13 cellular contexts compared by ENCODE assay signal in genomic region chr7:16978358-16979244, GRCh38.
DNase-seq lines count a peak whose midpoint lies in the region; ATAC-seq and TF ChIP-seq lines count a peak whose summit lies in the region.
"Had no signal": no experiment of that assay in that cellular context is flagged by ENCODE, and none has a peak within 500 bp of the region (broad histone marks: within the 10 kb centered on the region; RNA-seq: fewer than 3 reads in every experiment).

No MANE protein-coding gene starts in this region.

- TF ChIP-seq EP300 in transverse colon (IDR thresholded peaks at IDR 0.05; ENCODE audit: low read depth) (no peak), gastroesophageal sphincter (IDR thresholded peaks at IDR 0.05) (no peak)

- no TSS peak for BruUV-seq in MCF 10A (replicated peaks; lab: Mats Ljungman, UMichigan)

- no peak overlapping the region for H3K4me3 Mint-ChIP-seq in MCF 10A (ENCODE audit: unreplicated experiment)

- H3K27me3 ChIP-seq in breast epithelium (no peaks in the 10 kb centered on the region), vagina (no peaks in the 10 kb centered on the region), transverse colon (no peaks in the 10 kb centered on the region), gastroesophageal sphincter (no peaks in the 10 kb centered on the region)

- peak; percentile 69 for DNase-seq in MCF 10A (ENCODE audit: unreplicated experiment)
- DNase-seq in breast epithelium (ENCODE audit: low spot score in 2 of 2), result no peak
- peak; percentile 36 for DNase-seq in brain pericyte (ENCODE audit: low read depth, low spot score)
- DNase-seq in kidney tubule cell (ENCODE audit: low spot score), result peak; percentile 47
- no peak for DNase-seq in vagina (ENCODE audit: extremely low spot score in 2 of 2)
- no peak for DNase-seq in transverse colon
- DNase-seq in GOT3 (lab: John Stamatoyannopoulos, UW), result no peak
- DNase-seq: activated T-cell treated with anti-CD3 and anti-CD28 coated beads, Interleukin-2, amount 50 U/mL, for 1 hour; Kasumi-1; kidney; NCI-H526 treated with DMSO at 0.1 percent for 48 hours; small intestine had no signal

- no peaks in the 10 kb centered on the region for H3K27me3 Mint-ChIP-seq in MCF 10A (ENCODE audit: insufficient read depth, unreplicated experiment)

- CTCF ChIA-PET in MCF 10A (lab: Yijun Ruan, JAX), result interaction anchor here (0.7 to 1.8 kb wide), 9 partner anchors 29 to 792 kb away, joined by 3 to 9 read pairs (median 4); no protein-coding TSS in a partner anchor

- TF ChIP-seq POLR2A in breast epithelium (IDR thresholded peaks at IDR 0.05), result no peak
- TF ChIP-seq POLR2A in vagina (IDR thresholded peaks at IDR 0.05), result no peak
- no peak for TF ChIP-seq POLR2A in transverse colon (IDR thresholded peaks at IDR 0.05)
- no peak for TF ChIP-seq POLR2A in gastroesophageal sphincter (IDR thresholded peaks at IDR 0.05)

- ATAC-seq in gastroesophageal sphincter, result no peak

- in situ Hi-C loops in transverse colon (cut with MboI; ENCODE audit: low pct_ligation_motif_present in 1 of 4, low pct_unique_long_range_greater_than_20kb in 1 of 4, low sequenced_read_pairs in 3 of 4), result loop anchor here in 3 of 4 donors (25.0 kb wide), 3 partner anchors 334 to 659 kb away; no protein-coding TSS in a partner anchor

- POLR2A ChIA-PET in MCF 10A (lab: Yijun Ruan, JAX), result interaction anchor here (0.5 to 2.8 kb wide), 9 partner anchors 10 to 320 kb away, joined by 3 to 14 read pairs (median 4); partner anchors contain the start of gene AHR

- intact Hi-C loops in MCF 10A (cut with micrococcal nuclease) (loop anchor here (10.0 kb wide), 1 partner anchor 1366 kb away; no protein-coding TSS in a partner anchor), breast epithelium (cut with DNase I; ENCODE audit: low total_unique reads) (no loop called here), vagina (cut with DNase I) (no loop called here), transverse colon (cut with DNase I; ENCODE audit: low total_unique reads) (no loop called here)

- 56 to 65% methylated on average over 1 of the region's 1 CpG for WGBS in transverse colon (ENCODE audit: low coverage in 1 of 2), 2 donors
- 0% methylated on average over 1 of the region's 1 CpG; no CpG with 5 or more reads in 1 of the 2 donors for WGBS in gastroesophageal sphincter (ENCODE audit: low coverage in 1 of 2), 2 donors

- H3K27ac Mint-ChIP-seq in MCF 10A (ENCODE audit: low read depth, unreplicated experiment), result no peak overlapping the region

- no peaks in the 10 kb centered on the region for H3K9me3 Mint-ChIP-seq in MCF 10A (ENCODE audit: unreplicated experiment)

- H3K27ac ChIP-seq in breast epithelium (no peak overlapping the region), vagina (peak overlapping the region; percentile 51), transverse colon (peak overlapping the region in 1 of 4 donors; percentile 2), gastroesophageal sphincter (no peak overlapping the region)

- H3K4me1 Mint-ChIP-seq in MCF 10A (ENCODE audit: insufficient read depth, unreplicated experiment), result peaks cover 22% of the 10 kb centered on the region

- H3K4me1 ChIP-seq in breast epithelium (peaks cover 0 to 3% of the 10 kb centered on the region in 2 donors), vagina (peaks cover 38% of the 10 kb centered on the region), transverse colon (peaks cover 5 to 35% (median 13%) of the 10 kb centered on the region in 4 donors), gastroesophageal sphincter (peaks cover 0 to 16% (median 0%) of the 10 kb centered on the region in 3 donors)

- H3K9me3 ChIP-seq in breast epithelium, result no peaks in the 10 kb centered on the region
- H3K9me3 ChIP-seq in vagina, result no peaks in the 10 kb centered on the region
- H3K9me3 ChIP-seq in transverse colon, result no peaks in the 10 kb centered on the region
- H3K9me3 ChIP-seq in gastroesophageal sphincter, result no peaks in the 10 kb centered on the region

- no peaks in the 10 kb centered on the region for H3K36me3 Mint-ChIP-seq in MCF 10A (ENCODE audit: insufficient read depth, unreplicated experiment)

- TF ChIP-seq CTCF in MCF 10A (IDR thresholded peaks at IDR 0.05; ENCODE audit: unreplicated experiment) (no peak), breast epithelium (IDR thresholded peaks at IDR 0.05) (no peak), vagina (IDR thresholded peaks at IDR 0.05) (no peak), transverse colon (IDR thresholded peaks at IDR 0.05) (no peak), gastroesophageal sphincter (IDR thresholded peaks at IDR 0.05) (no peak)

- H3K4me3 ChIP-seq in breast epithelium (no peak overlapping the region), vagina (no peak overlapping the region), transverse colon (no peak overlapping the region), gastroesophageal sphincter (no peak overlapping the region)

- H3K36me3 ChIP-seq in breast epithelium, result no peaks in the 10 kb centered on the region
- no peaks in the 10 kb centered on the region for H3K36me3 ChIP-seq in vagina
- H3K36me3 ChIP-seq in transverse colon, result no peaks in the 10 kb centered on the region
- H3K36me3 ChIP-seq in gastroesophageal sphincter, result no peaks in the 10 kb centered on the region

Comparison
In these comparisons a context has a peak if more than half of its experiments do, and no peak if none do; other contexts are left out.
1. DNase-seq: peak in MCF 10A (single experiment), brain pericyte (single experiment) and kidney tubule cell (single experiment); none in breast epithelium (0 of 2), vagina (0 of 2), transverse colon (single experiment) and GOT3 (single experiment).